14 cellular contexts compared by ENCODE assay signal in the genomic region with DNA sequence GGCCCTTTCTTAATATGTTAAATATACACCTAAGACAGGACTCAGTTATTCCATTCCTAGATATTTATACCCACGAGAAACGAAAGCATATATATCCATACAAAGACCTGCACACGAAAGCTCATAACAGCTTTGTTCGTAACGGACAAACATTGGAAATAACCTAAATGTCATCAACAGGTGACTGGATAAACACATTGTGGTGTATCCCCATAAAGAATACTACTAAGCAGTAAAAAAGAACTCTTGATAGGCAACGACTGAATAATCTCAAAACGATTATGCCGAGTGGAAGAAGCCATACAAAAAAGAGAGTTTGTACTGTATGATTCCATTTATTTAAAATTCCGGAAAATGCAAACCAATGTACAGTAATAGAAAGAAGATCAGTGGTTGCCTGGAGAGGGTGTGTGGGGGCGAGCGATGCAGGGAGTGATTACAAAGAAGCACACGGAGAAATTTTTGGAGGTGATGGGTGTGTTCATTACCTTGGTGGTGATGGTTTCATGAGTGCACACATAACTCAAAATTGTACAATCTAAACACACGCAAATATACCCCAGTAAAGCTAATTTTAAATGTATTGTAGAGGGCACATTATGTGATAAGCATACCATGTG. TPM values are rescaled to one million over a fixed set of nuclear protein-coding genes. Genes with fewer than 3 reads are reported as not detected.
DNase-seq lines count a peak whose midpoint lies in the region; ATAC-seq and TF ChIP-seq lines count a peak whose summit lies in the region.
"Had no signal": no experiment of that assay in that cellular context is flagged by ENCODE, and none has a peak within 500 bp of the region (broad histone marks: within the 10 kb centered on the region; RNA-seq: fewer than 3 reads in every experiment).

No MANE protein-coding gene starts in this region.

- no peaks in the 10 kb centered on the region for H3K36me3 Mint-ChIP-seq in CD4-positive, alpha-beta T cell (ENCODE audit: low read depth)
- no peaks in the 10 kb centered on the region for H3K36me3 Mint-ChIP-seq in activated naive CD8-positive, alpha-beta T cell treated with anti-CD3 and anti-CD28 coated beads, Interleukin-2, amount 50 U/mL, for 24 hours (ENCODE audit: low read depth)
- H3K36me3 Mint-ChIP-seq in natural killer cell treated with Interleukin-12 subunit alpha and Interleukin-12 subunit beta and Interleukin-15 and Interleukin-18, amount 100 ng/mL, for 72 hours: no peaks in the 10 kb centered on the region

- no peak overlapping the region for H2AK9ac ChIP-seq in IMR-90 (replicated peaks; ENCODE audit: low read depth, low read length, poor library complexity)

- no peak overlapping the region for H2BK120ac ChIP-seq in IMR-90 (ENCODE audit: low read depth, low read length)

- H3K9me3 Mint-ChIP-seq in CD4-positive, alpha-beta T cell: no peaks in the 10 kb centered on the region
- no peaks in the 10 kb centered on the region for H3K9me3 Mint-ChIP-seq in activated naive CD8-positive, alpha-beta T cell treated with anti-CD3 and anti-CD28 coated beads, Interleukin-2, amount 50 U/mL, for 24 hours
- H3K9me3 Mint-ChIP-seq in natural killer cell treated with Interleukin-12 subunit alpha and Interleukin-12 subunit beta and Interleukin-15 and Interleukin-18, amount 100 ng/mL, for 72 hours: no peaks in the 10 kb centered on the region
- H3K9me3 Mint-ChIP-seq: dendritic cell treated with granulocyte-macrophage colony-stimulating factor and Interleukin-4, amounts not matched to agents 40 ng/mL and 50 ng/mL, for 4 days had no signal

- H4K20me1 ChIP-seq in IMR-90 (ENCODE audit: insufficient read depth, low read length): peaks cover 22% of the 10 kb centered on the region; the same call in 1 of the 2 replicates

- no peak overlapping the region for H3K4me3 ChIP-seq in IMR-90 (ENCODE audit: insufficient read depth, low read depth, low read length)
- H3K4me3 ChIP-seq: lung had no signal

- H3K27ac Mint-ChIP-seq in CD4-positive, alpha-beta T cell: no peak overlapping the region
- H3K27ac Mint-ChIP-seq in activated naive CD8-positive, alpha-beta T cell treated with anti-CD3 and anti-CD28 coated beads, Interleukin-2, amount 50 U/mL, for 24 hours: peak overlapping the region; percentile 88
- H3K27ac Mint-ChIP-seq in natural killer cell treated with Interleukin-12 subunit alpha and Interleukin-12 subunit beta and Interleukin-15 and Interleukin-18, amount 100 ng/mL, for 72 hours: peak overlapping the region; percentile 24 to 75
- H3K27ac Mint-ChIP-seq: dendritic cell treated with granulocyte-macrophage colony-stimulating factor and Interleukin-4, amounts not matched to agents 40 ng/mL and 50 ng/mL, for 4 days had no signal

- H2BK15ac ChIP-seq in IMR-90 (ENCODE audit: low read depth, low read length): no peak overlapping the region

- H4K5ac ChIP-seq in IMR-90 (ENCODE audit: low read depth, low read length): no peak overlapping the region

- no TSS peak for BruUV-seq in IMR-90 (replicated peaks; lab: Mats Ljungman, UMichigan)

- POLR2A ChIA-PET in CD4-positive, alpha-beta T cell (lab: Charles Lee): no interaction called here
- POLR2A ChIA-PET in IMR-90 (lab: Charles Lee; ENCODE audit: unreplicated experiment): no interaction called here

- H3K4me1 ChIP-seq in IMR-90 (ENCODE audit: control insufficient read depth, insufficient read depth, low read length): no peaks in the 10 kb centered on the region; the same call in 1 of the 2 replicates

- peaks cover 48% of the 10 kb centered on the region for H3K27me3 ChIP-seq in CD4-positive, alpha-beta T cell (ENCODE audit: control insufficient read depth, insufficient read depth, low read length)
- H3K27me3 ChIP-seq in IMR-90 (ENCODE audit: control insufficient read depth, insufficient read depth, low read length): no peaks in the 10 kb centered on the region

- peak overlapping the region; percentile 86 for H3K4me3 Mint-ChIP-seq in CD4-positive, alpha-beta T cell
- peak overlapping the region; percentile 84 for H3K4me3 Mint-ChIP-seq in activated naive CD8-positive, alpha-beta T cell treated with anti-CD3 and anti-CD28 coated beads, Interleukin-2, amount 50 U/mL, for 24 hours
- H3K4me3 Mint-ChIP-seq in natural killer cell treated with Interleukin-12 subunit alpha and Interleukin-12 subunit beta and Interleukin-15 and Interleukin-18, amount 100 ng/mL, for 72 hours: peak overlapping the region; percentile 91

- no peak for TF ChIP-seq RAD21 in IMR-90 (IDR thresholded peaks at IDR 0.05; ENCODE audit: low read length)

- no peak for DNase-seq in CD4-positive, alpha-beta T cell
- DNase-seq in IMR-90: no peak
- no peak for DNase-seq in activated naive CD8-positive, alpha-beta T cell treated with anti-CD3 and anti-CD28 coated beads, Interleukin-2, amount 50 U/mL, for 24 hours
- DNase-seq in natural killer cell treated with Interleukin-12 subunit alpha and Interleukin-12 subunit beta and Interleukin-15 and Interleukin-18, amount 100 ng/mL, for 72 hours (ENCODE audit: low spot score): no peak
- no peak for DNase-seq in NCI-H748 (lab: John Stamatoyannopoulos, UW; ENCODE audit: unreplicated experiment)
- DNase-seq in mesenteric fat pad (ENCODE audit: low spot score): no peak
- DNase-seq in NCI-H82 treated with DMSO at 0.1 percent for 48 hours (lab: John Stamatoyannopoulos, UW; ENCODE audit: unreplicated experiment): no peak
- DNase-seq: activated CD8-positive, alpha-beta memory T cell treated with anti-CD3 and anti-CD28 coated beads, Interleukin-2, amount 50 U/mL, for 4 hours; DMS53; NCI-H446 treated with DMSO at 0.1 percent for 48 hours; small intestine had no signal

- H3K9me3 ChIP-seq in CD4-positive, alpha-beta T cell (ENCODE audit: control insufficient read depth, low read length): no peaks in the 10 kb centered on the region
- H3K9me3 ChIP-seq in IMR-90 (ENCODE audit: control insufficient read depth, insufficient read depth, low read length): no peaks in the 10 kb centered on the region

- H4K91ac ChIP-seq in IMR-90 (ENCODE audit: insufficient read depth, low read depth, low read length): no peak overlapping the region

- TF ChIP-seq CTCF in CD4-positive, alpha-beta T cell (IDR thresholded peaks at IDR 0.05): no peak
- TF ChIP-seq CTCF in IMR-90 (conservative IDR thresholded peaks at IDR 0.05; ENCODE audit: low read depth, low read length): no peak

- H2BK5ac ChIP-seq in IMR-90 (ENCODE audit: low read depth, low read length, poor library complexity, severe bottlenecking): no peak overlapping the region

- intact Hi-C loops in CD4-positive, alpha-beta T cell (cut with DNase I, micrococcal nuclease): loop anchor here in 1 of 2 experiments (5.0 kb wide), 1 partner anchor 363 kb away; a partner anchor contains a TSS
- intact Hi-C loops in IMR-90 (cut with micrococcal nuclease): loop anchor here (1.0 to 5.0 kb wide), 3 partner anchors 89 to 223 kb away; a partner anchor contains a TSS

- 0 out of 2 replicates have a peak overlapping the region, but pooled peaks have one; percentile 71 for H3K23ac ChIP-seq in IMR-90 (ENCODE audit: low read depth, low read length)

- H3K18ac ChIP-seq in IMR-90 (ENCODE audit: low read depth, low read length): no peak overlapping the region

- H2AFZ ChIP-seq in IMR-90 (replicated peaks; ENCODE audit: low read length, poor library complexity): no peak overlapping the region

- no peak overlapping the region for H4K8ac ChIP-seq in IMR-90 (ENCODE audit: low read depth in 2 of 2, low read length in 2 of 2)

- peaks cover 0 to 39% of the 10 kb centered on the region in 2 experiments; a peak in 3 of 4 replicates for H3K79me1 ChIP-seq in IMR-90 (ENCODE audit: low read depth in 1 of 2, low read length in 2 of 2)

- H2AK5ac ChIP-seq in IMR-90 (ENCODE audit: low read depth, low read length): no peak overlapping the region

- no peaks in the 10 kb centered on the region for H3K36me3 ChIP-seq in IMR-90 (ENCODE audit: control insufficient read depth, insufficient read depth, low read length)

- H3K9me1 ChIP-seq in IMR-90 (ENCODE audit: insufficient read depth, low read length): peaks cover 4% of the 10 kb centered on the region; the same call in 1 of the 2 replicates

- H3K4ac ChIP-seq in IMR-90 (ENCODE audit: low read depth, low read length): no peak overlapping the region

- no peak overlapping the region for H3K14ac ChIP-seq in IMR-90 (replicated peaks; ENCODE audit: low read depth, low read length)

- peaks cover 70% of the 10 kb centered on the region for H3K27me3 Mint-ChIP-seq in CD4-positive, alpha-beta T cell
- H3K27me3 Mint-ChIP-seq in activated naive CD8-positive, alpha-beta T cell treated with anti-CD3 and anti-CD28 coated beads, Interleukin-2, amount 50 U/mL, for 24 hours: peaks cover 53% of the 10 kb centered on the region
- peaks cover 37 to 52% of the 10 kb centered on the region in 2 donors for H3K27me3 Mint-ChIP-seq in natural killer cell treated with Interleukin-12 subunit alpha and Interleukin-12 subunit beta and Interleukin-15 and Interleukin-18, amount 100 ng/mL, for 72 hours

- no peak overlapping the region for H3K9ac ChIP-seq in IMR-90 (ENCODE audit: low read depth, low read length)

- H3K27ac ChIP-seq in CD4-positive, alpha-beta T cell (ENCODE audit: low read depth, low read length): no peak overlapping the region
- H3K27ac ChIP-seq in IMR-90 (ENCODE audit: insufficient read depth, low read length): no peak overlapping the region

- WGBS in IMR-90 (ENCODE audit: extremely low coverage in 2 of 2, insufficient read length in 1 of 2), 2 experiments: 85% methylated on average over 4 of the region's 13 CpGs; no CpG with 5 or more reads in 1 of the 2 experiments

- in situ Hi-C loops in IMR-90 (cut with MboI; ENCODE audit: low sequenced_read_pairs): no loop called here

- no peak overlapping the region for H3K56ac ChIP-seq in IMR-90 (ENCODE audit: extremely low read depth, insufficient read depth, low read length)

- no peak overlapping the region for H3K4me2 ChIP-seq in IMR-90 (ENCODE audit: low read depth, low read length)

- dilution Hi-C loops in IMR-90 (cut with HindIII; ENCODE audit: low sequenced_read_pairs, unreplicated experiment): no loop called here

- H2BK20ac ChIP-seq in IMR-90 (ENCODE audit: low read depth, low read length): no peak overlapping the region

- TF ChIP-seq POLR2A in IMR-90 (IDR thresholded peaks at IDR 0.05; ENCODE audit: low read depth, low read length): no peak

- no peak for ATAC-seq in CD4-positive, alpha-beta T cell (ENCODE audit: poor library complexity)
- ATAC-seq in IMR-90 (ENCODE audit: low read depth) (no peak), GM18907 (IDR thresholded peaks at IDR 0.05; ENCODE audit: unreplicated experiment) (no peak)
- ATAC-seq in activated naive CD8-positive, alpha-beta T cell treated with anti-CD3 and anti-CD28 coated beads, Interleukin-2, amount 50 U/mL, for 24 hours: no peak
- no peak for ATAC-seq in natural killer cell treated with Interleukin-12 subunit alpha and Interleukin-12 subunit beta and Interleukin-15 and Interleukin-18, amount 100 ng/mL, for 72 hours

- H3K4me1 Mint-ChIP-seq in CD4-positive, alpha-beta T cell (ENCODE audit: low read depth): peaks cover 23% of the 10 kb centered on the region
- peaks cover 17% of the 10 kb centered on the region for H3K4me1 Mint-ChIP-seq in activated naive CD8-positive, alpha-beta T cell treated with anti-CD3 and anti-CD28 coated beads, Interleukin-2, amount 50 U/mL, for 24 hours
- H3K4me1 Mint-ChIP-seq in natural killer cell treated with Interleukin-12 subunit alpha and Interleukin-12 subunit beta and Interleukin-15 and Interleukin-18, amount 100 ng/mL, for 72 hours (ENCODE audit: low read depth in 2 of 2): peaks cover 11 to 17% of the 10 kb centered on the region in 2 donors

- CTCF ChIA-PET in CD4-positive, alpha-beta T cell (lab: Charles Lee): no interaction called here
- CTCF ChIA-PET in IMR-90 (lab: Yijun Ruan, JAX): no interaction called here

RNA-seq across cellular contexts. Expression of a gene that starts 1.4 kb away (rescaled TPM):
- under 1 TPM; 0.14 to 0.36 TPM for total RNA-seq in CD4-positive, alpha-beta T cell
- total RNA-seq in IMR-90 (2012; rRNA removed) (14.7 and 19.7 TPM in 2 replicates), mesenteric fat pad (1.2 TPM)
- 6.1 and 6.9 TPM in 2 replicates for polyA plus RNA-seq in IMR-90 (2012; rRNA removed)
- polyA plus RNA-seq in IMR-90 (2012; cell fraction: cytosol; rRNA removed): 2.1 and 2.6 TPM in 2 replicates
- polyA plus RNA-seq in IMR-90 (2012; cell fraction: nucleus; rRNA removed; ENCODE audit: low replicate concordance): 16.1 and 41.1 TPM in 2 replicates
- 1 to 10 TPM in 1 of 2 donors, under 1 TPM in 1; 0.50 to 1.5 TPM for total RNA-seq in natural killer cell treated with Interleukin-12 subunit alpha and Interleukin-12 subunit beta and Interleukin-15 and Interleukin-18, amount 100 ng/mL, for 72 hours
